In the genomic region with DNA sequence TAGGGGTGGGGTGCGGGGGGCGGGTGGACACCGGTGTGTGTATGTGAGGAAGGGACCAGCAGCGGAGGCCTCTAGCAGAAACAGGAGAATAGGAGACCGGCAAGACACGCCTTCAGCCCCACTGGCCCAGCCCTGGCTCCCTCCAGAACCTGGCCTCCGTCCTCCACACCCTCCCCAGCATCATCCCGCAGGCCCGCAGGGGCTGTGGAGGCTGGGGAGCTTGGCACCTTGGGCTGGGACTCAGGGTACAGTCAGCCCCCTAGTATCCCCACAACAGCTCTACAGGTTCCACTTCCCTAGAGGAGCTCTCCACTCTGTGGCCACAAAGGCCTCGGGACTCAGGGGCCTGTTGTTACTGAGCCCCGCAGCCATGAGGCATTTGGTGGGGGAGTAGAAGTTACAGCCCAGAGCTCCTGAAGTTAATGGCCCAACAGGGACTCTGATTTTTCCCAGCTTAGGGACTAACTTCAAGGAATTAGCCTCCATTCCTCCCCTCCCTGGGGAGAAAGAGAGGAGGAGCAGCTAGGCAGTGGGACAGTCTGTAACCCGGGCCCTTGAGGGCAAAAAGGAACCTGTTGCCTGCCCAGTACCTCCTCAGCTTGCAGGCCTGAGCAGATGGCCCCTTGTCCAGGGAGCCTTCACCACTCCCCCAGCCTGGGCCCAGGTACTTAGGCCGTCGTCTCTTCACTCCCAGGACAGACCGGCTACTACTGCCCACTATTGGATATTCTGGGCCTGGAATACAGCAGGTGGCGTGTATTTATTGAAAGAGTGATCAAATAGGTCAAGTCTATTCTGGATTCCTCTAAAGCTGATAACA, we compare ENCODE assay signal across 8 cellular contexts. TPM values are rescaled to one million over a fixed set of nuclear protein-coding genes. Genes with fewer than 3 reads are reported as not detected.
A peak's percentile ranks its signal among the peaks of the same experiment; 100 is the strongest.
DNase-seq lines count a peak whose midpoint lies in the region; ATAC-seq and TF ChIP-seq lines count a peak whose summit lies in the region.

No MANE protein-coding gene starts in this region.

- H3K27ac ChIP-seq in DND-41 (ENCODE audit: low read length) (peak overlapping the region; percentile 85), brain microvascular endothelial cell (peak overlapping the region; percentile 55), thyroid gland (peak overlapping the region; percentile 99 to 100 (median 99))

- TF ChIP-seq POLR2A in thyroid gland (IDR thresholded peaks at IDR 0.05) = peak in 1 of 2 donors; percentile 47

- H3K4me1 ChIP-seq in DND-41 (ENCODE audit: insufficient read depth, low read length) = peaks cover 25% of the 10 kb centered on the region
- peaks cover 61 to 80% of the 10 kb centered on the region in 2 donors for H3K4me1 ChIP-seq in thyroid gland

- no peaks in the 10 kb centered on the region for H3K27me3 ChIP-seq in DND-41 (ENCODE audit: insufficient read depth, low read length, poor library complexity)
- H3K27me3 ChIP-seq in MG63 = no peaks in the 10 kb centered on the region
- H3K27me3 ChIP-seq in brain microvascular endothelial cell (replicated peaks) = no peaks in the 10 kb centered on the region
- no peaks in the 10 kb centered on the region for H3K27me3 ChIP-seq in thyroid gland

- peak overlapping the region; percentile 77 for H3K4me2 ChIP-seq in DND-41 (ENCODE audit: insufficient read depth, low read length)

- no peak for TF ChIP-seq CTCF in DND-41 (IDR thresholded peaks at IDR 0.05; ENCODE audit: borderline replicate concordance, extremely low read depth, low read length, poor library complexity, severe bottlenecking)
- no peak for TF ChIP-seq CTCF in brain microvascular endothelial cell (IDR thresholded peaks at IDR 0.05; ENCODE audit: low read depth, low read length, missing control alignments)
- TF ChIP-seq CTCF in thyroid gland (IDR thresholded peaks at IDR 0.05) = peak in 4 of 6 experiments; percentile 21 to 37 (median 33)

- intact Hi-C loops in thyroid gland (cut with DNase I) = no loop called here

- no peaks in the 10 kb centered on the region for H4K20me1 ChIP-seq in DND-41 (ENCODE audit: insufficient read depth, low read length)

- 55 to 56% methylated on average over 12 to 16 of the region's 16 CpGs for WGBS in thyroid gland, 2 donors

- H3K9me3 ChIP-seq in DND-41 (ENCODE audit: insufficient read depth, low read length, severe bottlenecking) = no peaks in the 10 kb centered on the region
- H3K9me3 ChIP-seq in MG63 = no peaks in the 10 kb centered on the region
- H3K9me3 ChIP-seq in thyroid gland = no peaks in the 10 kb centered on the region

- no peaks in the 10 kb centered on the region for H3K36me3 ChIP-seq in DND-41 (ENCODE audit: insufficient read depth, low read length)
- no peaks in the 10 kb centered on the region for H3K36me3 ChIP-seq in MG63
- no peaks in the 10 kb centered on the region for H3K36me3 ChIP-seq in brain microvascular endothelial cell (replicated peaks)
- H3K36me3 ChIP-seq in thyroid gland = no peaks in the 10 kb centered on the region

- DNase-seq in DND-41 = no peak
- no peak for DNase-seq in MG63
- DNase-seq in brain microvascular endothelial cell = no peak
- peak; percentile 41 for DNase-seq in medulla oblongata (ENCODE audit: extremely low spot score)
- DNase-seq in thyroid gland = peak; percentile 72 to 77
- DNase-seq in HuH-7.5 (ENCODE audit: low spot score) = no peak

- peak overlapping the region; percentile 71 for H2AFZ ChIP-seq in DND-41 (ENCODE audit: low read depth, low read length)

- peak; percentile 23 for ATAC-seq in DND-41 (ENCODE audit: insufficient read depth, low read depth)
- ATAC-seq in HG03108 (IDR thresholded peaks at IDR 0.05; ENCODE audit: unreplicated experiment) = no peak
- ATAC-seq in HG03039 (IDR thresholded peaks at IDR 0.05; ENCODE audit: unreplicated experiment) = no peak

- H3K4me3 ChIP-seq in DND-41 (ENCODE audit: low read depth in 1 of 2, low read length in 2 of 2) = peak overlapping the region in 1 of 2 experiments; percentile 60; a peak in 2 of 4 replicates
- H3K4me3 ChIP-seq in MG63 = peak overlapping the region; percentile 47; the same call in 1 of the 2 replicates
- H3K4me3 ChIP-seq in brain microvascular endothelial cell (ENCODE audit: low read depth, low read length) = peak overlapping the region; percentile 42
- H3K4me3 ChIP-seq in thyroid gland (replicated peaks in 1 of 3) = peak overlapping the region in 1 of 3 donors; percentile 30

- peak overlapping the region; percentile 59 for H3K9ac ChIP-seq in DND-41 (ENCODE audit: low read depth, low read length)

- no peaks in the 10 kb centered on the region for H3K79me2 ChIP-seq in DND-41 (ENCODE audit: insufficient read depth, low read length)

- in situ Hi-C loops in brain microvascular endothelial cell (cut with HindIII; ENCODE audit: low pct_ligation_motif_present, low sequenced_read_pairs) = no loop called here

RNA-seq across cellular contexts. Expression of a gene that starts 20.0 kb away (rescaled TPM):
- 0.76 and 1.2 TPM in 2 replicates for total RNA-seq in MG63 (2014; rRNA removed; shearing (Covaris generic); ENCODE audit: low replicate concordance)
- total RNA-seq in thyroid gland = 1 to 10 TPM; 1.6 to 9.0 (median 4.1) TPM

RNA-seq across cellular contexts. Expression of a gene that starts 28.3 kb away (rescaled TPM):
- 283 and 538 TPM in 2 replicates for total RNA-seq in MG63 (2014; rRNA removed; shearing (Covaris generic); ENCODE audit: low replicate concordance)
- 100 to 1,000 TPM; 155 to 257 (median 225) TPM for total RNA-seq in thyroid gland

Comparison
In these comparisons a context has a peak if more than half of its experiments do, and no peak if none do; other contexts are left out.
1. DNase-seq: peak in medulla oblongata (single experiment) and thyroid gland (2 of 2); none in DND-41 (single experiment), MG63 (single experiment), brain microvascular endothelial cell (single experiment) and HuH-7.5 (single experiment).
2. CTCF ChIP-seq: peak in thyroid gland (4 of 6); none in DND-41 (single experiment) and brain microvascular endothelial cell (single experiment).
3. Peak in every context shown above with its lines, with median percentiles within 50 percentile points of each other: H3K27ac ChIP-seq.